Comparison of ENCODE assay signal across 9 cellular contexts in genomic region chr2:238945433-238946150, GRCh38.
DNase-seq lines count a peak whose midpoint lies in the region; ATAC-seq and TF ChIP-seq lines count a peak whose summit lies in the region.
"Had no signal": no experiment of that assay in that cellular context is flagged by ENCODE, and none has a peak within 500 bp of the region (broad histone marks: within the 10 kb centered on the region; RNA-seq: fewer than 3 reads in every experiment).

No MANE protein-coding gene starts in this region.

- H3K27me3 ChIP-seq in A673 (replicated peaks; ENCODE audit: insufficient read depth, low read depth, low read length, poor library complexity): peaks cover 8% of the 10 kb centered on the region
- peaks cover 0 to 3% (median 0%) of the 10 kb centered on the region in 9 donors for H3K27me3 ChIP-seq in heart left ventricle
- H3K27me3 ChIP-seq in spleen (replicated peaks in 1 of 7): peaks cover 0 to 23% (median 0%) of the 10 kb centered on the region in 7 donors

- TF ChIP-seq POLR2A in heart left ventricle (IDR thresholded peaks at IDR 0.05) (no peak), spleen (IDR thresholded peaks at IDR 0.05) (no peak)

- H3K4me3 ChIP-seq in A673 (ENCODE audit: low read depth, low read length, poor library complexity, severe bottlenecking) (no peak overlapping the region), heart left ventricle (no peak overlapping the region), spleen (no peak overlapping the region)

- no peak overlapping the region for H3K27ac Mint-ChIP-seq in WTC11
- H3K27ac Mint-ChIP-seq: activated naive CD8-positive, alpha-beta T cell treated with anti-CD3 and anti-CD28 coated beads, Interleukin-2, amount 10 ng/mL, durations not matched to agents 7 days and 5 days had no signal

- no peak overlapping the region for H3K27ac ChIP-seq in A673 (ENCODE audit: low read depth, low read length, poor library complexity, severe bottlenecking)
- H3K27ac ChIP-seq in heart left ventricle: no peak overlapping the region
- H3K27ac ChIP-seq in spleen: no peak overlapping the region

- peaks cover 5% of the 10 kb centered on the region; the same call in 1 of the 2 replicates for H3K9me3 Mint-ChIP-seq in WTC11
- H3K9me3 Mint-ChIP-seq: activated naive CD8-positive, alpha-beta T cell treated with anti-CD3 and anti-CD28 coated beads, Interleukin-2, amount 10 ng/mL, durations not matched to agents 7 days and 5 days had no signal

- H3K27me3 Mint-ChIP-seq in WTC11 (ENCODE audit: low read depth): no peaks in the 10 kb centered on the region
- H3K27me3 Mint-ChIP-seq: activated naive CD8-positive, alpha-beta T cell treated with anti-CD3 and anti-CD28 coated beads, Interleukin-2, amount 10 ng/mL, durations not matched to agents 7 days and 5 days had no signal

- BruUV-seq in A673 (replicated peaks; lab: Mats Ljungman, UMichigan): no TSS peak

- intact Hi-C loops in A673 (cut with micrococcal nuclease; ENCODE audit: unreplicated experiment): no loop called here
- intact Hi-C loops in heart left ventricle (cut with DNase I): loop anchor here in 1 of 10 donors (10.0 kb wide), 1 partner anchor 161 kb away; no protein-coding TSS in a partner anchor
- intact Hi-C loops in spleen (cut with DNase I; ENCODE audit: low total_unique reads): no loop called here

- H3K4me1 Mint-ChIP-seq in WTC11: peaks cover 3% of the 10 kb centered on the region; the same call in 1 of the 2 replicates

- H3K4me1 ChIP-seq in A673 (ENCODE audit: insufficient read depth, low read length, poor library complexity, severe bottlenecking): no peaks in the 10 kb centered on the region
- H3K4me1 ChIP-seq in heart left ventricle: peaks cover 0 to 12% (median 0%) of the 10 kb centered on the region in 12 donors
- peaks cover 0 to 9% (median 0%) of the 10 kb centered on the region in 6 donors for H3K4me1 ChIP-seq in spleen

- peak; percentile 98 for ATAC-seq in WTC11
- ATAC-seq in heart left ventricle: peak; percentile 76 to 85 (median 80)
- ATAC-seq in HG02759 (IDR thresholded peaks at IDR 0.05; ENCODE audit: unreplicated experiment): no peak

- no peaks in the 10 kb centered on the region for H3K36me3 Mint-ChIP-seq in WTC11
- H3K36me3 Mint-ChIP-seq: activated naive CD8-positive, alpha-beta T cell treated with anti-CD3 and anti-CD28 coated beads, Interleukin-2, amount 10 ng/mL, durations not matched to agents 7 days and 5 days had no signal

- H3K36me3 ChIP-seq in A673 (ENCODE audit: insufficient read depth, low read length, poor library complexity, severe bottlenecking): no peaks in the 10 kb centered on the region
- H3K36me3 ChIP-seq in heart left ventricle: no peaks in the 10 kb centered on the region
- no peaks in the 10 kb centered on the region for H3K36me3 ChIP-seq in spleen

- in situ Hi-C loops in GM13977 (cut with MboI; ENCODE audit: low pct_unique_long_range_greater_than_20kb, low sequenced_read_pairs, unreplicated experiment): no loop called here

- H3K9me3 ChIP-seq in A673 (ENCODE audit: low read depth, low read length, poor library complexity, severe bottlenecking) (no peaks in the 10 kb centered on the region), heart left ventricle (no peaks in the 10 kb centered on the region), spleen (peaks cover 0 to 6% (median 0%) of the 10 kb centered on the region in 8 donors)

- WGBS in heart left ventricle, 4 donors: 57 to 69% (median 67%) methylated on average over 5 of the region's 5 CpGs
- WGBS in spleen, 5 donors: 58 to 64% (median 61%) methylated on average over 5 of the region's 5 CpGs

- no peak overlapping the region for H3K4me3 Mint-ChIP-seq in WTC11
- H3K4me3 Mint-ChIP-seq: activated naive CD8-positive, alpha-beta T cell treated with anti-CD3 and anti-CD28 coated beads, Interleukin-2, amount 10 ng/mL, durations not matched to agents 7 days and 5 days had no signal

- CTCF ChIA-PET in A673 (lab: Charles Lee) (no interaction called here), WTC11 (lab: Charles Lee) (interaction anchor here (0.7 to 2.1 kb wide), 9 partner anchors 10 to 160 kb away, joined by 3 to 7 read pairs (median 3); no protein-coding TSS in a partner anchor)

- DNase-seq in A673 (ENCODE audit: low spot score): peak; percentile 33
- DNase-seq in GM13977 (ENCODE audit: low spot score): no peak
- DNase-seq in WTC11 (ENCODE audit: low spot score): peak; percentile 82
- peak in 4 of 5 donors; percentile 32 to 70 (median 42) for DNase-seq in heart left ventricle
- DNase-seq in spleen: peak; percentile 62
- no peak for DNase-seq in NCI-H2107 (lab: John Stamatoyannopoulos, UW)
- no peak for DNase-seq in NCI-H2227 treated with DMSO at 0.1 percent for 48 hours (lab: John Stamatoyannopoulos, UW)

- TF ChIP-seq CTCF in A673 (conservative IDR thresholded peaks at IDR 0.05; ENCODE audit: low read depth, low read length): peak; percentile 69
- TF ChIP-seq CTCF in GM13977 (IDR thresholded peaks at IDR 0.05; ENCODE audit: extremely low read depth, insufficient read depth, missing control alignments): peak; percentile 51
- TF ChIP-seq CTCF in WTC11 (IDR thresholded peaks at IDR 0.05): peak; percentile 57
- TF ChIP-seq CTCF in heart left ventricle (IDR thresholded peaks at IDR 0.05): peak; percentile 39 to 73 (median 60)
- TF ChIP-seq CTCF in spleen (IDR thresholded peaks at IDR 0.05 in 8 of 11, conservative IDR thresholded peaks at IDR 0.05 in 3 of 11): peak in 8 of 11 experiments; percentile 28 to 68 (median 46)

- POLR2A ChIA-PET in A673 (lab: Charles Lee; ENCODE audit: low non-redundant PET): no interaction called here
- POLR2A ChIA-PET in WTC11 (lab: Charles Lee): no interaction called here

TF ChIP-seq in WTC11, 78 proteins besides CTCF, POLR2A, EP300 and RAD21:
- TF ChIP-seq FOXK1 (CRISPR knock-in tag; IDR thresholded peaks at IDR 0.05) (no peak), EMX1 (CRISPR knock-in tag; IDR thresholded peaks at IDR 0.05) (no peak)
TF ChIP-seq in WTC11: peak in this region for 0.

Comparison
In these comparisons a context has a peak if more than half of its experiments do, and no peak if none do; other contexts are left out.
1. DNase-seq: peak in A673 (single experiment), WTC11 (single experiment), heart left ventricle (4 of 5) and spleen (single experiment); none in GM13977 (single experiment), NCI-H2107 (single experiment) and NCI-H2227 treated with DMSO at 0.1 percent for 48 hours (single experiment).
2. Peak in every context shown above with its lines, with median percentiles within 50 percentile points of each other: CTCF ChIP-seq.